Comparison of ENCODE assay signal across 1 cellular context in the genomic region with DNA sequence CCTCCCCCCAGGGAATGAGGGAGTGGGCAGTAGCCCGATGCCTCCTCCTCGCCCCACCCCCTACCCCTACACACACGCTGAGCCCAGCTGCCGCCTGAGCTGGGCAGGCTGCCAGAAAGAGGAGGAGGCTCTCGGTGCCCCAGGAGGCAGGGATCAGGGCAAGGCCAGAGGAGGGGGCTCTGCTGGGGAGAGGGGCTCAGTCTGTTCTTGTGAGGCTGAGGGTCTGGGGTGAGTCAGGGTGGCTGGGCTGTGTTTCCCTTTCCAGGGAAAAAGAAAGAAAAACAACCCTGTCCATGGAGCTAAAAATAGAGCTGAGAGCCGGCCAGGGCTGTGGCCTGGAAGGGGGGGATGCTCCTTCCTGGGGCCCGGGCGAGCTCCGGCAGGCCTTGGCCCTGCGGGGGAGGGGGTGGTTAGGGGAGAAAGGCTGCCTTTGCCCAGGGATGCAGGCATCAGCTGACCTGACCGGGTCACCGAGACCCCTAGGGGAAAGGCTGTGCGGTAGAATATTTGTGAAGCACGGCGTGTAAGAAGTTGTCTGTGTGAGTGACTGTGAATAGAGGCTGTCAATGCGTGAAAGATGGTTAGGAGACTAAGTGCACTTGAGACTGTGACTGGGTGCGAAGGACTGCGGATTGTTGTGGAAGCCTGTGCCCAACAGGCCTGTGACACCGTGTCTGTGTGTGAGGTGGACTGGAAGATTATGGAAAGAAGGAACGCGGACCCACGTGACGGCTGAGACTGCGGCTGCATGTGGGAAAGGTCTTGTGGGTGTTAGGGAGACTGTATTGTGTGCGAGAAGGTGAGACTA.
TF ChIP-seq lines count a peak whose summit lies in the region.

No MANE protein-coding gene starts in this region.

TF ChIP-seq in K562, 482 proteins besides CTCF, POLR2A, EP300 and RAD21 (continues in another document):
- TF ChIP-seq DPF2 (IDR thresholded peaks at IDR 0.05) = peak; percentile 19; the same call in 1 of the 2 replicates
- TF ChIP-seq SRSF7 (optimal IDR thresholded peaks at IDR 0.05; ENCODE audit: low read depth, low read length) = no peak
- TF ChIP-seq, protein P1, sequence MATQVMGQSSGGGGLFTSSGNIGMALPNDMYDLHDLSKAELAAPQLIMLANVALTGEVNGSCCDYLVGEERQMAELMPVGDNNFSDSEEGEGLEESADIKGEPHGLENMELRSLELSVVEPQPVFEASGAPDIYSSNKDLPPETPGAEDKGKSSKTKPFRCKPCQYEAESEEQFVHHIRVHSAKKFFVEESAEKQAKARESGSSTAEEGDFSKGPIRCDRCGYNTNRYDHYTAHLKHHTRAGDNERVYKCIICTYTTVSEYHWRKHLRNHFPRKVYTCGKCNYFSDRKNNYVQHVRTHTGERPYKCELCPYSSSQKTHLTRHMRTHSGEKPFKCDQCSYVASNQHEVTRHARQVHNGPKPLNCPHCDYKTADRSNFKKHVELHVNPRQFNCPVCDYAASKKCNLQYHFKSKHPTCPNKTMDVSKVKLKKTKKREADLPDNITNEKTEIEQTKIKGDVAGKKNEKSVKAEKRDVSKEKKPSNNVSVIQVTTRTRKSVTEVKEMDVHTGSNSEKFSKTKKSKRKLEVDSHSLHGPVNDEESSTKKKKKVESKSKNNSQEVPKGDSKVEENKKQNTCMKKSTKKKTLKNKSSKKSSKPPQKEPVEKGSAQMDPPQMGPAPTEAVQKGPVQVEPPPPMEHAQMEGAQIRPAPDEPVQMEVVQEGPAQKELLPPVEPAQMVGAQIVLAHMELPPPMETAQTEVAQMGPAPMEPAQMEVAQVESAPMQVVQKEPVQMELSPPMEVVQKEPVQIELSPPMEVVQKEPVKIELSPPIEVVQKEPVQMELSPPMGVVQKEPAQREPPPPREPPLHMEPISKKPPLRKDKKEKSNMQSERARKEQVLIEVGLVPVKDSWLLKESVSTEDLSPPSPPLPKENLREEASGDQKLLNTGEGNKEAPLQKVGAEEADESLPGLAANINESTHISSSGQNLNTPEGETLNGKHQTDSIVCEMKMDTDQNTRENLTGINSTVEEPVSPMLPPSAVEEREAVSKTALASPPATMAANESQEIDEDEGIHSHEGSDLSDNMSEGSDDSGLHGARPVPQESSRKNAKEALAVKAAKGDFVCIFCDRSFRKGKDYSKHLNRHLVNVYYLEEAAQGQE (CRISPR knock-in tag; IDR thresholded peaks at IDR 0.05; ENCODE audit: low read depth) = no peak
- peak; percentile 10 for TF ChIP-seq MEIS2 (IDR thresholded peaks at IDR 0.05; ENCODE audit: partially characterized antibody)
- TF ChIP-seq CBFA2T3 (IDR thresholded peaks at IDR 0.05) = 0 out of 2 replicates have a peak, but pooled peaks have one; percentile 9
- TF ChIP-seq EGR1 (conservative IDR thresholded peaks at IDR 0.05) = peak; percentile 9
- TF ChIP-seq HMG20A (CRISPR knock-in tag; conservative IDR thresholded peaks at IDR 0.05) = no peak
- no peak for TF ChIP-seq PHB (CRISPR knock-in tag; IDR thresholded peaks at IDR 0.05)
- peak; percentile 38; the same call in 1 of the 2 replicates for TF ChIP-seq OTX1 (CRISPR knock-in tag; IDR thresholded peaks at IDR 0.05)
- TF ChIP-seq, protein P2, sequence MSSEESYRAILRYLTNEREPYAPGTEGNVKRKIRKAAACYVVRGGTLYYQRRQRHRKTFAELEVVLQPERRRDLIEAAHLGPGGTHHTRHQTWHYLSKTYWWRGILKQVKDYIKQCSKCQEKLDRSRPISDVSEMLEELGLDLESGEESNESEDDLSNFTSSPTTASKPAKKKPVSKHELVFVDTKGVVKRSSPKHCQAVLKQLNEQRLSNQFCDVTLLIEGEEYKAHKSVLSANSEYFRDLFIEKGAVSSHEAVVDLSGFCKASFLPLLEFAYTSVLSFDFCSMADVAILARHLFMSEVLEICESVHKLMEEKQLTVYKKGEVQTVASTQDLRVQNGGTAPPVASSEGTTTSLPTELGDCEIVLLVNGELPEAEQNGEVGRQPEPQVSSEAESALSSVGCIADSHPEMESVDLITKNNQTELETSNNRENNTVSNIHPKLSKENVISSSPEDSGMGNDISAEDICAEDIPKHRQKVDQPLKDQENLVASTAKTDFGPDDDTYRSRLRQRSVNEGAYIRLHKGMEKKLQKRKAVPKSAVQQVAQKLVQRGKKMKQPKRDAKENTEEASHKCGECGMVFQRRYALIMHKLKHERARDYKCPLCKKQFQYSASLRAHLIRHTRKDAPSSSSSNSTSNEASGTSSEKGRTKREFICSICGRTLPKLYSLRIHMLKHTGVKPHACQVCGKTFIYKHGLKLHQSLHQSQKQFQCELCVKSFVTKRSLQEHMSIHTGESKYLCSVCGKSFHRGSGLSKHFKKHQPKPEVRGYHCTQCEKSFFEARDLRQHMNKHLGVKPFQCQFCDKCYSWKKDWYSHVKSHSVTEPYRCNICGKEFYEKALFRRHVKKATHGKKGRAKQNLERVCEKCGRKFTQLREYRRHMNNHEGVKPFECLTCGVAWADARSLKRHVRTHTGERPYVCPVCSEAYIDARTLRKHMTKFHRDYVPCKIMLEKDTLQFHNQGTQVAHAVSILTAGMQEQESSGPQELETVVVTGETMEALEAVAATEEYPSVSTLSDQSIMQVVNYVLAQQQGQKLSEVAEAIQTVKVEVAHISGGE (CRISPR knock-in tag; IDR thresholded peaks at IDR 0.05) = 0 out of 6 replicates have a peak, but pooled peaks of 1 of the 3 experiments have one; percentile 29
- TF ChIP-seq HDGF (IDR thresholded peaks at IDR 0.05) = peak; percentile 84; the same call in 1 of the 2 replicates
- TF ChIP-seq, protein P3, sequence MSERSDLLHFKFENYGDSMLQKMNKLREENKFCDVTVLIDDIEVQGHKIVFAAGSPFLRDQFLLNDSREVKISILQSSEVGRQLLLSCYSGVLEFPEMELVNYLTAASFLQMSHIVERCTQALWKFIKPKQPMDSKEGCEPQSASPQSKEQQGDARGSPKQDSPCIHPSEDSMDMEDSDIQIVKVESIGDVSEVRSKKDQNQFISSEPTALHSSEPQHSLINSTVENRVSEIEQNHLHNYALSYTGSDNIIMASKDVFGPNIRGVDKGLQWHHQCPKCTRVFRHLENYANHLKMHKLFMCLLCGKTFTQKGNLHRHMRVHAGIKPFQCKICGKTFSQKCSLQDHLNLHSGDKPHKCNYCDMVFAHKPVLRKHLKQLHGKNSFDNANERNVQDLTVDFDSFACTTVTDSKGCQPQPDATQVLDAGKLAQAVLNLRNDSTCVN (CRISPR knock-in tag; IDR thresholded peaks at IDR 0.05) = peak; percentile 14; the same call in 1 of the 2 replicates
- TF ChIP-seq, protein P4, sequence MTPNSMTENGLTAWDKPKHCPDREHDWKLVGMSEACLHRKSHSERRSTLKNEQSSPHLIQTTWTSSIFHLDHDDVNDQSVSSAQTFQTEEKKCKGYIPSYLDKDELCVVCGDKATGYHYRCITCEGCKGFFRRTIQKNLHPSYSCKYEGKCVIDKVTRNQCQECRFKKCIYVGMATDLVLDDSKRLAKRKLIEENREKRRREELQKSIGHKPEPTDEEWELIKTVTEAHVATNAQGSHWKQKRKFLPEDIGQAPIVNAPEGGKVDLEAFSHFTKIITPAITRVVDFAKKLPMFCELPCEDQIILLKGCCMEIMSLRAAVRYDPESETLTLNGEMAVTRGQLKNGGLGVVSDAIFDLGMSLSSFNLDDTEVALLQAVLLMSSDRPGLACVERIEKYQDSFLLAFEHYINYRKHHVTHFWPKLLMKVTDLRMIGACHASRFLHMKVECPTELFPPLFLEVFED (CRISPR knock-in tag; conservative IDR thresholded peaks at IDR 0.05) = peak; percentile 62; the same call in 1 of the 2 replicates
- 0 out of 2 replicates have a peak, but pooled peaks have one; percentile 16 for TF ChIP-seq CREM (IDR thresholded peaks at IDR 0.05; ENCODE audit: low read depth)
- 0 out of 2 replicates have a peak, but pooled peaks have one; percentile 17 for TF ChIP-seq ZNF589 (CRISPR knock-in tag; IDR thresholded peaks at IDR 0.05; ENCODE audit: low read depth)
- no peak for TF ChIP-seq ZNF124 (CRISPR knock-in tag; IDR thresholded peaks at IDR 0.05)
- TF ChIP-seq, protein P5, sequence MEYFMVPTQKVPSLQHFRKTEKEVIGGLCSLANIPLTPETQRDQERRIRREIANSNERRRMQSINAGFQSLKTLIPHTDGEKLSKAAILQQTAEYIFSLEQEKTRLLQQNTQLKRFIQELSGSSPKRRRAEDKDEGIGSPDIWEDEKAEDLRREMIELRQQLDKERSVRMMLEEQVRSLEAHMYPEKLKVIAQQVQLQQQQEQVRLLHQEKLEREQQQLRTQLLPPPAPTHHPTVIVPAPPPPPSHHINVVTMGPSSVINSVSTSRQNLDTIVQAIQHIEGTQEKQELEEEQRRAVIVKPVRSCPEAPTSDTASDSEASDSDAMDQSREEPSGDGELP (CRISPR knock-in tag; IDR thresholded peaks at IDR 0.05; ENCODE audit: borderline replicate concordance) = peak; percentile 87
- TF ChIP-seq ZNF778 (CRISPR knock-in tag; IDR thresholded peaks at IDR 0.05) = no peak
- TF ChIP-seq, protein P6, sequence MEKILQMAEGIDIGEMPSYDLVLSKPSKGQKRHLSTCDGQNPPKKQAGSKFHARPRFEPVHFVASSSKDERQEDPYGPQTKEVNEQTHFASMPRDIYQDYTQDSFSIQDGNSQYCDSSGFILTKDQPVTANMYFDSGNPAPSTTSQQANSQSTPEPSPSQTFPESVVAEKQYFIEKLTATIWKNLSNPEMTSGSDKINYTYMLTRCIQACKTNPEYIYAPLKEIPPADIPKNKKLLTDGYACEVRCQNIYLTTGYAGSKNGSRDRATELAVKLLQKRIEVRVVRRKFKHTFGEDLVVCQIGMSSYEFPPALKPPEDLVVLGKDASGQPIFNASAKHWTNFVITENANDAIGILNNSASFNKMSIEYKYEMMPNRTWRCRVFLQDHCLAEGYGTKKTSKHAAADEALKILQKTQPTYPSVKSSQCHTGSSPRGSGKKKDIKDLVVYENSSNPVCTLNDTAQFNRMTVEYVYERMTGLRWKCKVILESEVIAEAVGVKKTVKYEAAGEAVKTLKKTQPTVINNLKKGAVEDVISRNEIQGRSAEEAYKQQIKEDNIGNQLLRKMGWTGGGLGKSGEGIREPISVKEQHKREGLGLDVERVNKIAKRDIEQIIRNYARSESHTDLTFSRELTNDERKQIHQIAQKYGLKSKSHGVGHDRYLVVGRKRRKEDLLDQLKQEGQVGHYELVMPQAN (IDR thresholded peaks at IDR 0.05; ENCODE audit: borderline replicate concordance) = peak; percentile 44; the same call in 1 of the 2 replicates
- TF ChIP-seq ZFP1 (CRISPR knock-in tag; IDR thresholded peaks at IDR 0.05) = no peak
- no peak for TF ChIP-seq CBFA2T2 (conservative IDR thresholded peaks at IDR 0.05)
- TF ChIP-seq ZBTB7A (IDR thresholded peaks at IDR 0.05; ENCODE audit: borderline replicate concordance, control insufficient read depth, low read depth, low read length) = peak; percentile 46; the same call in 1 of the 2 replicates
- no peak for TF ChIP-seq EZH2 (IDR thresholded peaks at IDR 0.05; ENCODE audit: borderline replicate concordance, low read depth, low read length)
- TF ChIP-seq NFIC (IDR thresholded peaks at IDR 0.05) = peak; percentile 97
- no peak for TF ChIP-seq TGIF2 (CRISPR knock-in tag; IDR thresholded peaks at IDR 0.05)
- TF ChIP-seq NFXL1 (CRISPR knock-in tag; IDR thresholded peaks at IDR 0.05) = no peak
- TF ChIP-seq MYNN (IDR thresholded peaks at IDR 0.05) = 0 out of 2 replicates have a peak, but pooled peaks have one; percentile 66
- TF ChIP-seq MYNN (CRISPR knock-in tag; IDR thresholded peaks at IDR 0.05) = no peak
- TF ChIP-seq FOXJ3 (CRISPR knock-in tag; IDR thresholded peaks at IDR 0.05) = no peak
- peak; percentile 77 for TF ChIP-seq MEF2D (tag; conservative IDR thresholded peaks at IDR 0.05; ENCODE audit: low read depth)
- TF ChIP-seq, protein P7, sequence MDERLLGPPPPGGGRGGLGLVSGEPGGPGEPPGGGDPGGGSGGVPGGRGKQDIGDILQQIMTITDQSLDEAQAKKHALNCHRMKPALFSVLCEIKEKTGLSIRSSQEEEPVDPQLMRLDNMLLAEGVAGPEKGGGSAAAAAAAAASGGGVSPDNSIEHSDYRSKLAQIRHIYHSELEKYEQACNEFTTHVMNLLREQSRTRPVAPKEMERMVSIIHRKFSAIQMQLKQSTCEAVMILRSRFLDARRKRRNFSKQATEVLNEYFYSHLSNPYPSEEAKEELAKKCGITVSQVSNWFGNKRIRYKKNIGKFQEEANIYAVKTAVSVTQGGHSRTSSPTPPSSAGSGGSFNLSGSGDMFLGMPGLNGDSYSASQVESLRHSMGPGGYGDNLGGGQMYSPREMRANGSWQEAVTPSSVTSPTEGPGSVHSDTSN (CRISPR knock-in tag; IDR thresholded peaks at IDR 0.05; ENCODE audit: low read depth) = no peak
- TF ChIP-seq, protein P7 (tag; conservative IDR thresholded peaks at IDR 0.05; ENCODE audit: low read depth) = 0 out of 2 replicates have a peak, but pooled peaks have one; percentile 14
- TF ChIP-seq RBM34 (IDR thresholded peaks at IDR 0.05; ENCODE audit: borderline replicate concordance, insufficient read depth, low read length) = no peak
- TF ChIP-seq CHD1 (IDR thresholded peaks at IDR 0.05; ENCODE audit: low read length) = no peak
- peak; percentile 67 for TF ChIP-seq MEF2A (IDR thresholded peaks at IDR 0.05; ENCODE audit: control insufficient read depth, low read depth, low read length)
- TF ChIP-seq, protein P8, sequence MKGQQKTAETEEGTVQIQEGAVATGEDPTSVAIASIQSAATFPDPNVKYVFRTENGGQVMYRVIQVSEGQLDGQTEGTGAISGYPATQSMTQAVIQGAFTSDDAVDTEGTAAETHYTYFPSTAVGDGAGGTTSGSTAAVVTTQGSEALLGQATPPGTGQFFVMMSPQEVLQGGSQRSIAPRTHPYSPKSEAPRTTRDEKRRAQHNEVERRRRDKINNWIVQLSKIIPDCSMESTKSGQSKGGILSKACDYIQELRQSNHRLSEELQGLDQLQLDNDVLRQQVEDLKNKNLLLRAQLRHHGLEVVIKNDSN (CRISPR knock-in tag; IDR thresholded peaks at IDR 0.05) = peak; percentile 81
- TF ChIP-seq CAMTA2 (CRISPR knock-in tag; conservative IDR thresholded peaks at IDR 0.05) = no peak
- TF ChIP-seq, protein P9, sequence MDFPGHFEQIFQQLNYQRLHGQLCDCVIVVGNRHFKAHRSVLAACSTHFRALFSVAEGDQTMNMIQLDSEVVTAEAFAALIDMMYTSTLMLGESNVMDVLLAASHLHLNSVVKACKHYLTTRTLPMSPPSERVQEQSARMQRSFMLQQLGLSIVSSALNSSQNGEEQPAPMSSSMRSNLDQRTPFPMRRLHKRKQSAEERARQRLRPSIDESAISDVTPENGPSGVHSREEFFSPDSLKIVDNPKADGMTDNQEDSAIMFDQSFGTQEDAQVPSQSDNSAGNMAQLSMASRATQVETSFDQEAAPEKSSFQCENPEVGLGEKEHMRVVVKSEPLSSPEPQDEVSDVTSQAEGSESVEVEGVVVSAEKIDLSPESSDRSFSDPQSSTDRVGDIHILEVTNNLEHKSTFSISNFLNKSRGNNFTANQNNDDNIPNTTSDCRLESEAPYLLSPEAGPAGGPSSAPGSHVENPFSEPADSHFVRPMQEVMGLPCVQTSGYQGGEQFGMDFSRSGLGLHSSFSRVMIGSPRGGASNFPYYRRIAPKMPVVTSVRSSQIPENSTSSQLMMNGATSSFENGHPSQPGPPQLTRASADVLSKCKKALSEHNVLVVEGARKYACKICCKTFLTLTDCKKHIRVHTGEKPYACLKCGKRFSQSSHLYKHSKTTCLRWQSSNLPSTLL (IDR thresholded peaks at IDR 0.05) = 0 out of 2 replicates have a peak, but pooled peaks have one; percentile 39
